9 cellular contexts compared by ENCODE assay signal in genomic region chr17:9768381-9768934, GRCh38. TPM values are rescaled to one million over a fixed set of nuclear protein-coding genes. Genes with fewer than 3 reads are reported as not detected.
A peak's percentile ranks its signal among the peaks of the same experiment; 100 is the strongest.
DNase-seq lines count a peak whose midpoint lies in the region; ATAC-seq and TF ChIP-seq lines count a peak whose summit lies in the region.
"Had no signal": no experiment of that assay in that cellular context is flagged by ENCODE, and none has a peak within 500 bp of the region (broad histone marks: within the 10 kb centered on the region; RNA-seq: fewer than 3 reads in every experiment).

No MANE protein-coding gene starts in this region.

- H3K27me3 ChIP-seq in H7 (ENCODE audit: control insufficient read depth, insufficient read depth, low read length), result no peaks in the 10 kb centered on the region
- H3K27me3 ChIP-seq in RWPE2 (ENCODE audit: insufficient read depth, poor library complexity, severe bottlenecking), result no peaks in the 10 kb centered on the region

- no peaks in the 10 kb centered on the region for H3K4me1 Mint-ChIP-seq in CD14-positive monocyte
- H3K4me1 Mint-ChIP-seq in stimulated activated effector memory CD8-positive, alpha-beta T cell treated with anti-CD3 and anti-CD28 coated beads, Interleukin-12 subunit alpha, Interleukin-12 subunit beta, amount 100 ng/mL, for 72 hours, result peaks cover 4% of the 10 kb centered on the region

- no peak overlapping the region for H3K27ac ChIP-seq in RWPE2 (ENCODE audit: poor library complexity, severe bottlenecking)

- H3K36me3 ChIP-seq in H7 (replicated peaks; ENCODE audit: control insufficient read depth, insufficient read depth, low read length) (no peaks in the 10 kb centered on the region), RWPE2 (ENCODE audit: low read depth) (no peaks in the 10 kb centered on the region)

- TF ChIP-seq CTCF in CD14-positive monocyte (IDR thresholded peaks at IDR 0.05), result peak; percentile 76
- peak; percentile 73 for TF ChIP-seq CTCF in RWPE2 (IDR thresholded peaks at IDR 0.05; ENCODE audit: poor library complexity, severe bottlenecking)

- DNase-seq in CD14-positive monocyte (ENCODE audit: low spot score) (no peak), H7 (peak; percentile 56), RWPE2 (ENCODE audit: low spot score) (no peak), fibroblast of the conjunctiva (ENCODE audit: low read depth) (peak; percentile 26), occipital lobe (lab: John Stamatoyannopoulos, UW) (no peak), GOT3 (lab: John Stamatoyannopoulos, UW) (no peak)
- no peak for DNase-seq in stimulated activated effector memory CD8-positive, alpha-beta T cell treated with anti-CD3 and anti-CD28 coated beads, Interleukin-12 subunit alpha, Interleukin-12 subunit beta, amount 100 ng/mL, for 72 hours (ENCODE audit: low spot score in 2 of 2)

- no peak; the same call in 2 of the 3 replicates for ATAC-seq in RWPE2 (ENCODE audit: low read depth)
- ATAC-seq in stimulated activated effector memory CD8-positive, alpha-beta T cell treated with anti-CD3 and anti-CD28 coated beads, Interleukin-12 subunit alpha, Interleukin-12 subunit beta, amount 100 ng/mL, for 72 hours, result peak; percentile 50
- ATAC-seq in HG02759 (IDR thresholded peaks at IDR 0.05; ENCODE audit: unreplicated experiment), result no peak

- H3K9me3 Mint-ChIP-seq in CD14-positive monocyte, result no peaks in the 10 kb centered on the region
- H3K9me3 Mint-ChIP-seq in stimulated activated effector memory CD8-positive, alpha-beta T cell treated with anti-CD3 and anti-CD28 coated beads, Interleukin-12 subunit alpha, Interleukin-12 subunit beta, amount 100 ng/mL, for 72 hours, result no peaks in the 10 kb centered on the region

- intact Hi-C loops in CD14-positive monocyte (cut with micrococcal nuclease), result no loop called here

- H3K4me3 ChIP-seq in H7 (ENCODE audit: insufficient read depth, low read depth, low read length) (no peak overlapping the region), RWPE2 (ENCODE audit: severe bottlenecking) (no peak overlapping the region)

- H3K27me3 Mint-ChIP-seq in CD14-positive monocyte (ENCODE audit: low read depth in 3 of 3), result peaks cover 9 to 13% (median 13%) of the 10 kb centered on the region in 3 donors

- no peaks in the 10 kb centered on the region for H3K36me3 Mint-ChIP-seq in CD14-positive monocyte
- no peaks in the 10 kb centered on the region for H3K36me3 Mint-ChIP-seq in stimulated activated effector memory CD8-positive, alpha-beta T cell treated with anti-CD3 and anti-CD28 coated beads, Interleukin-12 subunit alpha, Interleukin-12 subunit beta, amount 100 ng/mL, for 72 hours

- no peak overlapping the region for H3K27ac Mint-ChIP-seq in CD14-positive monocyte
- H3K27ac Mint-ChIP-seq in stimulated activated effector memory CD8-positive, alpha-beta T cell treated with anti-CD3 and anti-CD28 coated beads, Interleukin-12 subunit alpha, Interleukin-12 subunit beta, amount 100 ng/mL, for 72 hours, result no peak overlapping the region

- no peaks in the 10 kb centered on the region for H3K9me3 ChIP-seq in RWPE2 (ENCODE audit: severe bottlenecking)

- no peaks in the 10 kb centered on the region for H3K4me1 ChIP-seq in RWPE2 (ENCODE audit: insufficient read depth, poor library complexity, severe bottlenecking)

- no peak overlapping the region for H3K4me3 Mint-ChIP-seq in CD14-positive monocyte
- no peak overlapping the region for H3K4me3 Mint-ChIP-seq in stimulated activated effector memory CD8-positive, alpha-beta T cell treated with anti-CD3 and anti-CD28 coated beads, Interleukin-12 subunit alpha, Interleukin-12 subunit beta, amount 100 ng/mL, for 72 hours

RNA-seq across cellular contexts. Expression of gene DHRS7C, which starts 22.9 kb away (rescaled TPM):
- polyA plus RNA-seq in CD14-positive monocyte, result not detected
- not detected in 2 replicates for total RNA-seq in H7 (2014; rRNA removed; shearing (Covaris generic))
- not detected for total RNA-seq in occipital lobe
- total RNA-seq: subcutaneous adipose tissue had no signal

RNA-seq across cellular contexts. Expression of gene GSG1L2, which starts 53.4 kb away (rescaled TPM):
- polyA plus RNA-seq in CD14-positive monocyte, result not detected
- total RNA-seq in H7 (2014; rRNA removed; shearing (Covaris generic)), result not detected in 2 replicates
- total RNA-seq in occipital lobe, result not detected
- total RNA-seq: subcutaneous adipose tissue had no signal

RNA-seq across cellular contexts. Expression of gene GLP2R, which starts 57.3 kb away (rescaled TPM):
- not detected for polyA plus RNA-seq in CD14-positive monocyte
- not detected in 2 replicates for total RNA-seq in H7 (2014; rRNA removed; shearing (Covaris generic))
- total RNA-seq in occipital lobe, result not detected

Comparison
In these comparisons a context has a peak if more than half of its experiments do, and no peak if none do; other contexts are left out.
1. DNase-seq: peak in H7 (single experiment) and fibroblast of the conjunctiva (single experiment); none in CD14-positive monocyte (single experiment), RWPE2 (single experiment), stimulated activated effector memory CD8-positive, alpha-beta T cell treated with anti-CD3 and anti-CD28 coated beads, Interleukin-12 subunit alpha, Interleukin-12 subunit beta, amount 100 ng/mL, for 72 hours (0 of 2), occipital lobe (single experiment) and GOT3 (single experiment).